ENCODE assay signal across 1 cellular context in the genomic region with DNA sequence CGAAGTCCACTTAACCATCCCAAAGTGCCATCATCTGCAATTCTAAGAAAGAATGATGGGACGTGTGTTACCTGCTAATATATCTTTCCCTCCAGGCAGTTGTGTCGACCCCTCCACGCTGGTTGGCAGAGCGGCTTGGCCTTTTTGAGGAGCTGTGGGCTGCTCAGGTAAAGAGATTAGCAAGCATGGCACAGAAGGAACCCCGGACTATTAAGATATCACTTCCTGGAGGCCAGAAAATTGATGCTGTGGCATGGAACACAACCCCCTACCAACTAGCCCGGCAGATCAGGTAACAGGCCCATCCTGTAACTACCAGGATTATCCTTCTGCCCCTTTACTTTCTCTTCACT.
TF ChIP-seq lines count a peak whose summit lies in the region.

No MANE protein-coding gene starts in this region.

TF ChIP-seq in K562, 482 proteins besides CTCF, POLR2A, EP300 and RAD21:
- TF ChIP-seq SMC3 (conservative IDR thresholded peaks at IDR 0.05; ENCODE audit: insufficient read depth, low read depth, low read length) (no peak), CHD1 (IDR thresholded peaks at IDR 0.05; ENCODE audit: low read length) (peak; percentile 12), KAT7 (CRISPR knock-in tag; IDR thresholded peaks at IDR 0.05; ENCODE audit: borderline replicate concordance) (peak; percentile 17; the same call in 1 of the 2 replicates), BRCA1 (IDR thresholded peaks at IDR 0.05) (no peak), BRCA1 (CRISPR knock-in tag; IDR thresholded peaks at IDR 0.05) (no peak), KDM4B (IDR thresholded peaks at IDR 0.05; ENCODE audit: borderline replicate concordance in 2 of 2, low read depth in 1 of 2) (no peak), RBM14 (IDR thresholded peaks at IDR 0.05; ENCODE audit: borderline replicate concordance, insufficient read depth, low read depth, low read length) (no peak), ZNF79 (CRISPR knock-in tag; IDR thresholded peaks at IDR 0.05; ENCODE audit: low read depth) (no peak), ZMIZ1 (IDR thresholded peaks at IDR 0.05; ENCODE audit: low read depth in 2 of 2, low read length in 2 of 2) (no peak), NFE2L1 (tag; IDR thresholded peaks at IDR 0.05; ENCODE audit: borderline replicate concordance, low read depth) (no peak), HMG20B (CRISPR knock-in tag; IDR thresholded peaks at IDR 0.05) (no peak), YBX1 (IDR thresholded peaks at IDR 0.05) (no peak)
